38 cellular contexts compared by ENCODE assay signal in genomic region chr2:131389657-131390056, GRCh38. TPM values are rescaled to one million over a fixed set of nuclear protein-coding genes. Genes with fewer than 3 reads are reported as not detected.
"Had no signal": no experiment of that assay in that cellular context is flagged by ENCODE, and none has a peak within 500 bp of the region (broad histone marks: within the 10 kb centered on the region; RNA-seq: fewer than 3 reads in every experiment).

No MANE protein-coding gene starts in this region.

- H3K9ac ChIP-seq: KMS-11 had no signal

- H3K4me3 ChIP-seq: MG63 had no signal

- H3K4me2 ChIP-seq: KMS-11 had no signal

- H3K27ac ChIP-seq: KMS-11 had no signal

- DNase-seq: Karpas-422, Kasumi-1, KG1, MG63, MM.1S, NCI-H1048, NCI-H1092, NCI-H1092 treated with DMSO at 0.1 percent for 48 hours, NCI-H1105, NCI-H1105 treated with DMSO at 0.1 percent for 48 hours, NCI-H1417, NCI-H1417 treated with DMSO at 0.1 percent for 48 hours, NCI-H1436, NCI-H1436 treated with DMSO at 0.1 percent for 48 hours, NCI-H146, NCI-H1694, NCI-H1694 treated with DMSO at 0.1 percent for 48 hours, NCI-H187, NCI-H187 treated with DMSO at 0.1 percent for 48 hours, NCI-H1930, NCI-H2029, NCI-H2029 treated with DMSO at 0.1 percent for 48 hours, NCI-H2081, NCI-H2081 treated with DMSO at 0.1 percent for 48 hours, NCI-H2107, NCI-H2171, NCI-H2171 treated with DMSO at 0.1 percent for 48 hours, NCI-H2227 treated with DMSO at 0.1 percent for 48 hours, NCI-H226, NCI-H345, NCI-H446, NCI-H446 treated with DMSO at 0.1 percent for 48 hours, NCI-H510A, NCI-H510A treated with DMSO at 0.1 percent for 48 hours had no signal

- H3K27me3 ChIP-seq: MG63 had no signal

- H3K9me3 ChIP-seq: MG63 had no signal

- H3K36me3 ChIP-seq: MG63 had no signal

RNA-seq across cellular contexts. Expression of gene RAB6D, which starts 25.7 kb away (rescaled TPM):
- total RNA-seq: LHCN-M2, M059J, MCF 10A had no signal
